In the genomic region with DNA sequence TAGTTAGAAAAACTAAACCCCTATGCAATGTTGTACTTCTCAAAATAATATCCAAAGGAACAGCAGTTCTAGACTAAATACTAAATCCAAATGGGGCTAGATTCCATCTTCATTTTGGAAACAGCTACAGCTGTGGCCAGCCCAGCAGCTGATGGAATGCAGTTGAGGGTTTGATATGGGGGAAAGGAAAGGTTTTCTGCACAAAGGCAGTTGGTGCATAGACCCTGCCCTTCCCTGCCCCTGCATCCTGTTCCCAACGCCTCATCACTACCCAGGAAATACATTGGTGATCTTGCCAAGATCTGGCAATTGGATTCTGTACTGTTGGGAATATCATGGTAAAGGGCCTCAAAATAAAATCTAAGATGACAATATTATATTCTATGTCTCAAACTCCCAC, we compare ENCODE assay signal across 21 cellular contexts.
"Had no signal": no experiment of that assay in that cellular context is flagged by ENCODE, and none has a peak within 500 bp of the region (broad histone marks: within the 10 kb centered on the region; RNA-seq: fewer than 3 reads in every experiment).

No MANE protein-coding gene starts in this region.

- H3K27me3 ChIP-seq: dorsolateral prefrontal cortex, esophagus squamous epithelium, gastrocnemius medialis, heart right ventricle, left lung had no signal

- H3K36me3 ChIP-seq: esophagus squamous epithelium, gastrocnemius medialis, heart right ventricle, left lung, lower lobe of right lung had no signal

- DNase-seq: dermis blood vessel endothelial cell; dorsolateral prefrontal cortex; effector CD4-positive, alpha-beta T cell; effector memory CD4-positive, alpha-beta T cell; esophagus squamous epithelium; foreskin fibroblast; foreskin melanocyte; gastrocnemius medialis; glutamatergic neuron; head of caudate nucleus; heart right ventricle; hippocampal formation; left cardiac atrium; left lung; left ventricle myocardium superior; lower lobe of right lung; mammary epithelial cell; mesendoderm; midbrain; naive B cell had no signal

- H3K4me1 ChIP-seq: esophagus squamous epithelium, gastrocnemius medialis, heart right ventricle, left lung, lower lobe of right lung had no signal

- H3K9me3 ChIP-seq: esophagus squamous epithelium, gastrocnemius medialis, heart right ventricle, left lung, lower lobe of right lung had no signal

- H3K4me3 ChIP-seq: coronary artery, dorsolateral prefrontal cortex, esophagus squamous epithelium, gastrocnemius medialis, heart right ventricle, left lung, lower lobe of right lung had no signal

- ATAC-seq: gastrocnemius medialis, heart right ventricle, left cardiac atrium, left lung, left ventricle myocardium superior, lower lobe of right lung had no signal

- H3K27ac ChIP-seq: coronary artery, dorsolateral prefrontal cortex, esophagus squamous epithelium, gastrocnemius medialis, heart right ventricle, left lung, lower lobe of right lung had no signal
